In the genomic region with DNA sequence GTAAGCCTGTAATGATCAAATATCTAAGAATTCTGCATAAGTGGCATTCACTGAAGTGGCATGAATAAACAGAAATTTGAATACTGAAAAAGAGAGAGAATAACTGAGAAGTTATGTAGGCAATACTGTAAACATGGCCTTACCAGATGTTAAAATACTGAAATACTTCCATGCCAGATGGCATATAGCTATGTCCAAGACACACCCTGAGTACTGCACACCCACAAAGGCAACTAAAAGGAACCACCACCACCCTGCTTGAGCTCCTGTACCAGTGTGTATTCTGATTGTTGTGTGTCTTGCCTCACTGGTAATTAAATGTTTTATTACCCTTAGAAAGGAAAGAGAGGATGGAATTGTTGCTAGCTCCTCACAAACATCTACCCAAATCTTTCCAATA, we compare ENCODE assay signal across 18 cellular contexts.
DNase-seq lines count a peak whose midpoint lies in the region; ATAC-seq and FAIRE-seq lines count a peak whose summit lies in the region.
"Had no signal": no experiment of that assay in that cellular context is flagged by ENCODE, and none has a peak within 500 bp of the region (broad histone marks: within the 10 kb centered on the region; RNA-seq: fewer than 3 reads in every experiment).

No MANE protein-coding gene starts in this region.

- H3K9me3 ChIP-seq in GM23248 (ENCODE audit: low read depth) (no peaks in the 10 kb centered on the region), adipocyte (ENCODE audit: control insufficient read depth, low read length) (no peaks in the 10 kb centered on the region), small intestine (ENCODE audit: control insufficient read depth, low read depth) (no peaks in the 10 kb centered on the region)
- H3K9me3 ChIP-seq: BLaER1 had no signal

- no peaks in the 10 kb centered on the region for H3K9me2 ChIP-seq in GM23248 (ENCODE audit: insufficient read depth)

- H3K79me2 ChIP-seq in GM23248 (ENCODE audit: insufficient read depth): no peaks in the 10 kb centered on the region

- H3K27me3 ChIP-seq in GM23248 (replicated peaks; ENCODE audit: insufficient read depth): no peaks in the 10 kb centered on the region
- H3K27me3 ChIP-seq in adipocyte (replicated peaks; ENCODE audit: control insufficient read depth, insufficient read depth, low read length): no peaks in the 10 kb centered on the region
- H3K27me3 ChIP-seq in small intestine (ENCODE audit: control insufficient read depth in 2 of 2, insufficient read depth in 2 of 2, low read length in 2 of 2): no peaks in the 10 kb centered on the region
- H3K27me3 ChIP-seq: BLaER1 had no signal

- H3K4me3 ChIP-seq in GM23248: no peak overlapping the region
- no peak overlapping the region for H3K4me3 ChIP-seq in adipocyte (ENCODE audit: low read length)
- H3K4me3 ChIP-seq in small intestine (ENCODE audit: low read depth in 1 of 2, low read length in 2 of 2): no peak overlapping the region
- H3K4me3 ChIP-seq: BLaER1 had no signal

- DNase-seq in GM23248: peak; percentile 22
- DNase-seq in adipocyte (ENCODE audit: low read depth): peak; percentile 51
- peak; percentile 54 for DNase-seq in fibroblast of gingiva (ENCODE audit: low read depth)
- peak; percentile 32 for DNase-seq in small intestine
- DNase-seq in inferior parietal cortex (ENCODE audit: extremely low spot score): no peak
- DNase-seq: CD4-positive, alpha-beta memory T cell; KG1; NCI-H1092 treated with DMSO at 0.1 percent for 48 hours; NCI-H1436 treated with DMSO at 0.1 percent for 48 hours; NCI-H2081 treated with DMSO at 0.1 percent for 48 hours; NCI-H2171 treated with DMSO at 0.1 percent for 48 hours; NCI-H524 treated with DMSO at 0.1 percent for 48 hours; Right ventricle myocardium superior had no signal

- peak overlapping the region; percentile 29 for H3K4me2 ChIP-seq in GM23248 (ENCODE audit: unreplicated experiment)
- H3K4me2 ChIP-seq: BLaER1 had no signal

- H4K20me1 ChIP-seq in GM23248 (ENCODE audit: insufficient read depth): no peaks in the 10 kb centered on the region
- H4K20me1 ChIP-seq: BLaER1 had no signal

- H2AFZ ChIP-seq in GM23248: peak overlapping the region; percentile 13; the same call in 1 of the 2 replicates

- no peak for FAIRE-seq in small intestine (lab: Jason Lieb, UNC)
- FAIRE-seq: RCC 7860 had no signal

- peaks cover 51% of the 10 kb centered on the region for H3F3A ChIP-seq in GM23248 (ENCODE audit: insufficient read depth)

- H3K9ac ChIP-seq in GM23248: peak overlapping the region; percentile 6; the same call in 1 of the 2 replicates
- H3K9ac ChIP-seq in adipocyte (ENCODE audit: low read length): no peak overlapping the region
- H3K9ac ChIP-seq: BLaER1 had no signal

- H3K27ac ChIP-seq in GM23248: peak overlapping the region; percentile 84
- H3K27ac ChIP-seq in small intestine (ENCODE audit: low read depth in 1 of 2, low read length in 1 of 2): no peak overlapping the region
- H3K27ac ChIP-seq: BLaER1 had no signal

- ATAC-seq in HG02870 (IDR thresholded peaks at IDR 0.05; ENCODE audit: unreplicated experiment) (no peak), HG03135 (IDR thresholded peaks at IDR 0.05; ENCODE audit: unreplicated experiment) (no peak), HG03439 (IDR thresholded peaks at IDR 0.05; ENCODE audit: unreplicated experiment) (no peak)

- H3K36me3 ChIP-seq in GM23248 (ENCODE audit: low read depth) (no peaks in the 10 kb centered on the region), adipocyte (ENCODE audit: control insufficient read depth, insufficient read depth, low read length, severe bottlenecking) (no peaks in the 10 kb centered on the region), small intestine (ENCODE audit: control insufficient read depth in 2 of 2, insufficient read depth in 2 of 2, low read length in 2 of 2) (no peaks in the 10 kb centered on the region)
- H3K36me3 ChIP-seq: BLaER1 had no signal

- in situ Hi-C loops in GM23248 (cut with MboI): no loop called here

- H3K4me1 ChIP-seq in GM23248 (ENCODE audit: insufficient read depth) (peaks cover 57% of the 10 kb centered on the region), adipocyte (ENCODE audit: control insufficient read depth, insufficient read depth, low read length) (peaks cover 33% of the 10 kb centered on the region), small intestine (ENCODE audit: control insufficient read depth in 2 of 2, insufficient read depth in 1 of 2, low read depth in 1 of 2, low read length in 1 of 2) (no peaks in the 10 kb centered on the region)
- H3K4me1 ChIP-seq: BLaER1 had no signal
